Comparison of ENCODE assay signal across 15 cellular contexts in genomic region chr17:4588391-4588790, GRCh38. TPM values are rescaled to one million over a fixed set of nuclear protein-coding genes. Genes with fewer than 3 reads are reported as not detected.
DNase-seq lines count a peak whose midpoint lies in the region; ATAC-seq and TF ChIP-seq lines count a peak whose summit lies in the region.
"Had no signal": no experiment of that assay in that cellular context is flagged by ENCODE, and none has a peak within 500 bp of the region (broad histone marks: within the 10 kb centered on the region; RNA-seq: fewer than 3 reads in every experiment).

No MANE protein-coding gene starts in this region.

- H3K4me1 Mint-ChIP-seq in nephron: peaks cover 57% of the 10 kb centered on the region
- peaks cover 34% of the 10 kb centered on the region for H3K4me1 Mint-ChIP-seq in type B pancreatic cell (ENCODE audit: unreplicated experiment)

- H3K4me3 ChIP-seq in esophagus muscularis mucosa: no peak overlapping the region
- H3K4me3 ChIP-seq: GM23338, K562 had no signal

- no peak for ATAC-seq in left cardiac atrium
- ATAC-seq in HG02610 (IDR thresholded peaks at IDR 0.05; ENCODE audit: unreplicated experiment): no peak
- ATAC-seq: GM23338, Panc1 had no signal

- no peak for TF ChIP-seq EP300 in esophagus muscularis mucosa (IDR thresholded peaks at IDR 0.05)

- peak overlapping the region; percentile 31 to 80 (median 74) for H3K27ac ChIP-seq in esophagus muscularis mucosa (replicated peaks in 1 of 4)
- H3K27ac ChIP-seq: HL-60 had no signal

- H3K27ac Mint-ChIP-seq in nephron (peak overlapping the region; percentile 67 to 88 (median 70)), type B pancreatic cell (peak overlapping the region; percentile 55)
- H3K27ac Mint-ChIP-seq: GM23338 had no signal

- DNase-seq in esophagus muscularis mucosa (ENCODE audit: extremely low spot score) (no peak), left cardiac atrium (peak; percentile 58), type B pancreatic cell (ENCODE audit: extremely low spot score, unreplicated experiment) (no peak), NCI-H2029 treated with DMSO at 0.1 percent for 48 hours (lab: John Stamatoyannopoulos, UW) (no peak), iPS-NIHi7 (ENCODE audit: extremely low spot score) (no peak)
- DNase-seq: NCI-H1092, NCI-H446, NCI-H748 treated with DMSO at 0.1 percent for 48 hours had no signal

- peaks cover 0 to 23% (median 9%) of the 10 kb centered on the region in 4 donors for H3K27me3 ChIP-seq in esophagus muscularis mucosa

- 86% methylated on average over 9 of the region's 11 CpGs for WGBS in esophagus muscularis mucosa

- H3K4me3 Mint-ChIP-seq in nephron (peak overlapping the region; percentile 28 to 58 (median 46)), type B pancreatic cell (peak overlapping the region; percentile 54)
- H3K4me3 Mint-ChIP-seq: GM23338 had no signal

- no peaks in the 10 kb centered on the region for H3K36me3 ChIP-seq in esophagus muscularis mucosa

- H3K27me3 Mint-ChIP-seq in nephron (ENCODE audit: low read depth) (peaks cover 22% of the 10 kb centered on the region), type B pancreatic cell (peaks cover 20% of the 10 kb centered on the region)

- TF ChIP-seq POLR2A in esophagus muscularis mucosa (IDR thresholded peaks at IDR 0.05; ENCODE audit: low read depth): no peak

- H3K9me3 Mint-ChIP-seq in nephron (no peaks in the 10 kb centered on the region), type B pancreatic cell (no peaks in the 10 kb centered on the region)
- H3K9me3 Mint-ChIP-seq: GM23338 had no signal

- H3K4me1 ChIP-seq in esophagus muscularis mucosa: peaks cover 27 to 53% (median 44%) of the 10 kb centered on the region in 4 donors

- H3K36me3 Mint-ChIP-seq in nephron (ENCODE audit: low read depth): peaks cover 5% of the 10 kb centered on the region
- H3K36me3 Mint-ChIP-seq in type B pancreatic cell: no peaks in the 10 kb centered on the region

- TF ChIP-seq CTCF in esophagus muscularis mucosa (IDR thresholded peaks at IDR 0.05): no peak
- no peak for TF ChIP-seq CTCF in nephron (IDR thresholded peaks at IDR 0.05; ENCODE audit: unreplicated experiment in 3 of 3)
- TF ChIP-seq CTCF in type B pancreatic cell (conservative IDR thresholded peaks at IDR 0.05): no peak

- no peaks in the 10 kb centered on the region for H3K9me3 ChIP-seq in esophagus muscularis mucosa

- intact Hi-C loops in esophagus muscularis mucosa (cut with DNase I): loop anchor here (5.0 kb wide), 1 partner anchor 34 kb away; no protein-coding TSS in a partner anchor
- intact Hi-C loops in left cardiac atrium (cut with DNase I): no loop called here

RNA-seq across cellular contexts. Expression of gene SMTNL2, which starts 4.1 kb away (rescaled TPM):
- total RNA-seq in esophagus muscularis mucosa (1 to 10 TPM; 3.0 to 7.2 (median 4.7) TPM), left cardiac atrium (10 to 100 TPM; 13.2 to 13.3 TPM), type B pancreatic cell (ENCODE audit: low replicate concordance) (19.4 and 25.5 TPM in 2 replicates)
- total RNA-seq: K562, M059J had no signal

RNA-seq across cellular contexts. Expression of gene GGT6, which starts 28.0 kb away (rescaled TPM):
- total RNA-seq in esophagus muscularis mucosa (not detected), left cardiac atrium (not detected), type B pancreatic cell (ENCODE audit: low replicate concordance) (1.0 and 1.4 TPM in 2 replicates)
- total RNA-seq: M059J had no signal

RNA-seq across cellular contexts. Expression of gene MYBBP1A, which starts 33.2 kb away (rescaled TPM):
- 10 to 100 TPM; 31.6 to 45.4 (median 36.1) TPM for total RNA-seq in esophagus muscularis mucosa
- 10 to 100 TPM; 17.6 to 34.9 TPM for total RNA-seq in left cardiac atrium
- total RNA-seq in type B pancreatic cell (ENCODE audit: low replicate concordance): 63.7 and 66.0 TPM in 2 replicates

RNA-seq across cellular contexts. Expression of gene ALOX15, which starts 53.1 kb away (rescaled TPM):
- not detected for total RNA-seq in esophagus muscularis mucosa
- total RNA-seq in left cardiac atrium: 10 to 100 TPM in 1 of 2 donors, 1 to 10 TPM in 1; 4.7 to 11.7 TPM
- 2.1 and 4.9 TPM in 2 replicates for total RNA-seq in type B pancreatic cell (ENCODE audit: low replicate concordance)
- total RNA-seq: K562, M059J had no signal
